In the genomic region with DNA sequence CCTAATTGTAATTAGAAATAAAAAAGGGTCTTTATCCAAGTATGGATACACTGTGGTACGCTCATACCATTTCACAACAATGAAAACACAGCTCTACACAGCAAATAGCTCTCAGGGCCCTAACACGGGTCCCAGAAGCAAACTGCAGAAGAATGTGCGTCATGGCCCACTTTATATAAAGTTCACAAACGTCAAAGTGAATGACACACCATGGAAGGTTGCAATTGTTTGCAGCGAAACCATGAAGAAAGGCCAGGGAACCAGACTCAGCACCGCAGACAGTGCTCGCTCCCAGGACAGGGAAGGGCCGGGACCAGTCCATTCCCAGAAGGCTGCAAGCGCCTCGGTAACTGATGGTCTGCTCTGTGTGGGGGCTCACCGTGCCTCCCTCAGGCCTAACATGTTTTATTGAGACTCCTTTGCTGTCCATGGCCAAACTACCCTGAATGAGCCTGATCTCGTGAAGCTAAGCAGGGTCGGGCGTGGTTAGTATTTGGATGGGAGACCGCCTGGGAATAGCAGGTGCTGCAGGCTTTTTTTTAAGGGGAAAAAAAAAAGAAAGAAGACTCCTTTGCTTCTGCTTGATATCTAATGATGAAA, we compare ENCODE assay signal across 12 cellular contexts. TPM values are rescaled to one million over a fixed set of nuclear protein-coding genes. Genes with fewer than 3 reads are reported as not detected.
DNase-seq lines count a peak whose midpoint lies in the region; TF ChIP-seq lines count a peak whose summit lies in the region.
"Had no signal": no experiment of that assay in that cellular context is flagged by ENCODE, and none has a peak within 500 bp of the region (broad histone marks: within the 10 kb centered on the region; RNA-seq: fewer than 3 reads in every experiment).

No MANE protein-coding gene starts in this region.

- H3K27ac ChIP-seq in GM23248 = peak overlapping the region; percentile 84
- H3K27ac ChIP-seq in SU-DHL-6 (ENCODE audit: low read depth, low read length) = peak overlapping the region; percentile 39
- peak overlapping the region; percentile 69 for H3K27ac ChIP-seq in skeletal muscle tissue (ENCODE audit: low read depth, low read length)
- H3K27ac ChIP-seq: lower lobe of right lung had no signal

- no peaks in the 10 kb centered on the region for H3K27me3 ChIP-seq in GM23248 (replicated peaks; ENCODE audit: insufficient read depth)
- no peaks in the 10 kb centered on the region for H3K27me3 ChIP-seq in SU-DHL-6 (ENCODE audit: low read length)
- no peaks in the 10 kb centered on the region for H3K27me3 ChIP-seq in skeletal muscle tissue (ENCODE audit: control insufficient read depth in 3 of 3, insufficient read depth in 3 of 3, low read length in 3 of 3)

- WGBS in GM23248 (ENCODE audit: low coverage in 1 of 2, low lambda C conversion rate in 2 of 2, missing lambda C conversion rate in 2 of 2), 2 experiments = 58 to 64% methylated on average over 15 of the region's 15 CpGs

- H3K36me3 ChIP-seq in GM23248 (ENCODE audit: low read depth) = no peaks in the 10 kb centered on the region; the same call in 1 of the 2 replicates
- no peaks in the 10 kb centered on the region for H3K36me3 ChIP-seq in SU-DHL-6 (ENCODE audit: low read length)
- H3K36me3 ChIP-seq in skeletal muscle tissue (ENCODE audit: control insufficient read depth in 3 of 3, insufficient read depth in 3 of 3, low read length in 3 of 3) = peaks cover 34 to 51% (median 46%) of the 10 kb centered on the region in 3 donors

- H4K20me1 ChIP-seq in GM23248 (ENCODE audit: insufficient read depth) = no peaks in the 10 kb centered on the region
- no peaks in the 10 kb centered on the region for H4K20me1 ChIP-seq in SU-DHL-6 (ENCODE audit: low read depth, low read length)

- H3K9ac ChIP-seq in GM23248 = no peak overlapping the region
- H3K9ac ChIP-seq in SU-DHL-6 (ENCODE audit: low read length) = no peak overlapping the region
- no peak overlapping the region for H3K9ac ChIP-seq in skeletal muscle tissue (ENCODE audit: low read depth in 1 of 3, low read length in 3 of 3)

- in situ Hi-C loops in GM23248 (cut with MboI) = no loop called here

- H3F3A ChIP-seq in GM23248 (ENCODE audit: insufficient read depth) = peaks cover 30% of the 10 kb centered on the region
- H3F3A ChIP-seq in SU-DHL-6 (ENCODE audit: insufficient read depth) = no peaks in the 10 kb centered on the region; the same call in 1 of the 2 replicates

- peak overlapping the region; percentile 46 for H3K4me2 ChIP-seq in GM23248 (ENCODE audit: unreplicated experiment)
- no peak overlapping the region for H3K4me2 ChIP-seq in SU-DHL-6 (ENCODE audit: low read depth, low read length, poor library complexity, severe bottlenecking)

- no peak for TF ChIP-seq CTCF in SU-DHL-6 (IDR thresholded peaks at IDR 0.05; ENCODE audit: insufficient read depth, low read length, poor library complexity, severe bottlenecking)
- TF ChIP-seq CTCF in fibroblast of villous mesenchyme (IDR thresholded peaks at IDR 0.05; ENCODE audit: insufficient read depth, low read depth, low read length) = no peak
- TF ChIP-seq CTCF in GM10248 (IDR thresholded peaks at IDR 0.05; ENCODE audit: control extremely low read depth, extremely low read depth, low read depth, missing control alignments) = no peak

- DNase-seq in GM23248 (peak; percentile 51), fibroblast of villous mesenchyme (ENCODE audit: low read depth) (peak; percentile 29), A172 (ENCODE audit: low spot score) (no peak), GM10248 (ENCODE audit: extremely low spot score) (no peak), retina (no peak), midbrain (lab: John Stamatoyannopoulos, UW) (no peak)
- DNase-seq: activated CD4-positive, CD25-positive, alpha-beta regulatory T cell; CD4-positive, alpha-beta T cell; GOT3; lower lobe of right lung had no signal

- no peaks in the 10 kb centered on the region for H3K9me2 ChIP-seq in GM23248 (ENCODE audit: insufficient read depth)
- H3K9me2 ChIP-seq in SU-DHL-6 (replicated peaks; ENCODE audit: insufficient read depth, low read length) = no peaks in the 10 kb centered on the region

- H2AFZ ChIP-seq in GM23248 (no peak overlapping the region), SU-DHL-6 (ENCODE audit: low read depth, low read length, severe bottlenecking) (no peak overlapping the region)

- H3K4me3 ChIP-seq in GM23248 (no peak overlapping the region), SU-DHL-6 (ENCODE audit: insufficient read depth, low read length, poor library complexity, severe bottlenecking) (no peak overlapping the region), fibroblast of villous mesenchyme (ENCODE audit: low read depth, low read length) (no peak overlapping the region), skeletal muscle tissue (ENCODE audit: low read length in 3 of 3) (no peak overlapping the region)
- H3K4me3 ChIP-seq: lower lobe of right lung had no signal

- H3K4me1 ChIP-seq in GM23248 (ENCODE audit: insufficient read depth) = peaks cover 32% of the 10 kb centered on the region
- H3K4me1 ChIP-seq in skeletal muscle tissue (ENCODE audit: control insufficient read depth in 3 of 3, insufficient read depth in 3 of 3, low read length in 3 of 3) = peaks cover 23 to 42% (median 41%) of the 10 kb centered on the region in 3 donors

- POLR2A ChIA-PET in GM10248 (lab: Yijun Ruan, JAX) = interaction anchor here (0.7 kb wide), 1 partner anchor 35 kb away, joined by 3 read pairs; no protein-coding TSS in a partner anchor

- H3K9me3 ChIP-seq in GM23248 (ENCODE audit: low read depth) (no peaks in the 10 kb centered on the region), SU-DHL-6 (ENCODE audit: insufficient read depth, low read length) (no peaks in the 10 kb centered on the region), skeletal muscle tissue (ENCODE audit: control insufficient read depth in 3 of 3, low read length in 3 of 3) (no peaks in the 10 kb centered on the region)
- H3K9me3 ChIP-seq: lower lobe of right lung had no signal

- CTCF ChIA-PET in GM10248 (lab: Yijun Ruan, JAX) = interaction anchor here (1.2 to 4.9 kb wide), 4 partner anchors 8 to 151 kb away, joined by 3 to 27 read pairs (median 10); no protein-coding TSS in a partner anchor

- no peaks in the 10 kb centered on the region for H3K79me2 ChIP-seq in GM23248 (ENCODE audit: insufficient read depth)
- no peaks in the 10 kb centered on the region for H3K79me2 ChIP-seq in SU-DHL-6 (ENCODE audit: insufficient read depth, low read length)

RNA-seq across cellular contexts. Expression of gene ACOX3, which starts 47.8 kb away (rescaled TPM):
- total RNA-seq in GM23248 (2014; rRNA removed; shearing (Covaris generic)) = 33.8 and 48.4 TPM in 2 replicates
- 24.7 and 25.1 TPM in 2 replicates for polyA plus RNA-seq in GM23248 (2016; fragmentation: Nextera tagmentation; extraction: Ambion mirVana)
- total RNA-seq in fibroblast of villous mesenchyme = 26.8 and 32.5 TPM in 2 replicates
- 21.9 TPM for total RNA-seq in skeletal muscle tissue
- 21.9 and 26.5 TPM in 2 replicates for total RNA-seq in A172 (2014; rRNA removed; shearing (Covaris generic))

RNA-seq across cellular contexts. Expression of gene TRMT44, which starts 47.9 kb away (rescaled TPM):
- 12.0 and 12.5 TPM in 2 replicates for total RNA-seq in GM23248 (2014; rRNA removed; shearing (Covaris generic))
- polyA plus RNA-seq in GM23248 (2016; fragmentation: Nextera tagmentation; extraction: Ambion mirVana) = 4.1 and 4.4 TPM in 2 replicates
- total RNA-seq in fibroblast of villous mesenchyme (17.4 and 19.4 TPM in 2 replicates), skeletal muscle tissue (11.0 TPM)
- total RNA-seq in A172 (2014; rRNA removed; shearing (Covaris generic)) = 8.4 and 10.0 TPM in 2 replicates

Comparison
In these comparisons a context has a peak if more than half of its experiments do, and no peak if none do; other contexts are left out.
1. DNase-seq: peak in GM23248 (single experiment) and fibroblast of villous mesenchyme (single experiment); none in A172 (single experiment), GM10248 (single experiment), retina (single experiment) and midbrain (single experiment).
2. Peak in every context shown above with its lines, with median percentiles within 50 percentile points of each other: H3K27ac ChIP-seq.